ENCODE assay signal across 15 cellular contexts in the genomic region with DNA sequence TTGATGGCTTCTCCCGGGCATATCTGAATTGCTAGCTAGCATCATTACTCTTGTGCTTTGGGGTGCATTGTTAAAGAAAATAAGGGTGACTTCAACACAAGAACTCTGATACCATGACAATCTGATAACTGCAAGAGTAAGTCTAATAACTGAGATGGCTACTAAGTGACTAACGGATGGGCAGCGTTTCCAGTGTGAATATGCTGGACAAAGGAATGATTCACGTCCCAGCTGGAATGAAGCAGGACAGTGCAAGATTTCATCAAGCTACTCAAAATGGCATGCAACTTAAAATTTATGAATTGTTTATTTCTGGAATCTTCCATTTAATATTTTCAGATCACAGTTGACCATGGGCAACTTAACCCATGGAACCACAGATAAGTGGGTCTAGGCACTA. TPM values are rescaled to one million over a fixed set of nuclear protein-coding genes. Genes with fewer than 3 reads are reported as not detected.
DNase-seq lines count a peak whose midpoint lies in the region; ATAC-seq lines count a peak whose summit lies in the region.
"Had no signal": no experiment of that assay in that cellular context is flagged by ENCODE, and none has a peak within 500 bp of the region (broad histone marks: within the 10 kb centered on the region; RNA-seq: fewer than 3 reads in every experiment).

No MANE protein-coding gene starts in this region.

- no peaks in the 10 kb centered on the region for H3K9me3 Mint-ChIP-seq in T-helper 2 cell treated with Interferon-gamma antibody and Interleukin-4, amounts not matched to agents 5 μg/mL and 100 μg/mL, for 36 hours
- H3K9me3 Mint-ChIP-seq: activated CD4-positive, alpha-beta memory T cell treated with anti-CD3 and anti-CD28 coated beads for 36 hours; activated T-helper 2 cell treated with anti-CD3 and anti-CD28 coated beads, Interferon-gamma antibody, Interleukin-2, Interleukin-4, amounts not matched to agents 10 μg/mL and 5 μg/mL and 100 μg/mL, durations not matched to agents 14 hours and 24 hours and 36 hours; nephron had no signal

- H3K4me3 Mint-ChIP-seq in T-helper 2 cell treated with Interferon-gamma antibody and Interleukin-4, amounts not matched to agents 5 μg/mL and 100 μg/mL, for 36 hours = no peak overlapping the region
- H3K4me3 Mint-ChIP-seq: activated CD4-positive, alpha-beta memory T cell treated with anti-CD3 and anti-CD28 coated beads for 36 hours had no signal

- H3K27me3 ChIP-seq in adipocyte (replicated peaks; ENCODE audit: control insufficient read depth, insufficient read depth, low read length) = no peaks in the 10 kb centered on the region

- peak; percentile 60 for ATAC-seq in left ventricle myocardium superior
- ATAC-seq in HG02870 (IDR thresholded peaks at IDR 0.05; ENCODE audit: unreplicated experiment) = no peak
- ATAC-seq: Panc1 had no signal

- H3K27me3 Mint-ChIP-seq in T-helper 2 cell treated with Interferon-gamma antibody and Interleukin-4, amounts not matched to agents 5 μg/mL and 100 μg/mL, for 36 hours (ENCODE audit: low read depth) = peaks cover 32% of the 10 kb centered on the region

- peak overlapping the region; percentile 69 for H3K9ac ChIP-seq in adipocyte (ENCODE audit: low read length)

- H3K4me1 Mint-ChIP-seq in T-helper 2 cell treated with Interferon-gamma antibody and Interleukin-4, amounts not matched to agents 5 μg/mL and 100 μg/mL, for 36 hours (ENCODE audit: low read depth) = peaks cover 7% of the 10 kb centered on the region

- H3K9me3 ChIP-seq in adipocyte (ENCODE audit: control insufficient read depth, low read length) = no peaks in the 10 kb centered on the region

- no peaks in the 10 kb centered on the region for H3K36me3 Mint-ChIP-seq in T-helper 2 cell treated with Interferon-gamma antibody and Interleukin-4, amounts not matched to agents 5 μg/mL and 100 μg/mL, for 36 hours (ENCODE audit: low read depth)
- H3K36me3 Mint-ChIP-seq: activated CD4-positive, alpha-beta memory T cell treated with anti-CD3 and anti-CD28 coated beads for 36 hours had no signal

- peaks cover 19% of the 10 kb centered on the region for H3K4me1 ChIP-seq in adipocyte (ENCODE audit: control insufficient read depth, insufficient read depth, low read length)

- peak overlapping the region; percentile 64 for H3K4me3 ChIP-seq in adipocyte (ENCODE audit: low read length)
- H3K4me3 ChIP-seq: skin epidermis had no signal

- DNase-seq in left ventricle myocardium superior (no peak), cardiac septum (ENCODE audit: low spot score) (no peak), adipocyte (ENCODE audit: low read depth) (peak; percentile 50), inferior parietal cortex (ENCODE audit: extremely low spot score) (peak; percentile 27), UCSD-AML1 (lab: John Stamatoyannopoulos, UW; ENCODE audit: unreplicated experiment) (no peak), LoVo (ENCODE audit: low spot score) (no peak)
- no peak for DNase-seq in T-helper 2 cell treated with Interferon-gamma antibody and Interleukin-4, amounts not matched to agents 5 μg/mL and 100 μg/mL, for 36 hours (ENCODE audit: low spot score)
- DNase-seq: activated CD4-positive, alpha-beta memory T cell treated with anti-CD3 and anti-CD28 coated beads for 36 hours; NCI-H1436; NCI-H446 treated with DMSO at 0.1 percent for 48 hours had no signal

- intact Hi-C loops in left ventricle myocardium superior (cut with micrococcal nuclease) (no loop called here), cardiac septum (cut with DNase I) (no loop called here)

- H3K36me3 ChIP-seq in adipocyte (ENCODE audit: control insufficient read depth, insufficient read depth, low read length, severe bottlenecking) = peaks cover 9% of the 10 kb centered on the region

- no peak overlapping the region for H3K27ac Mint-ChIP-seq in T-helper 2 cell treated with Interferon-gamma antibody and Interleukin-4, amounts not matched to agents 5 μg/mL and 100 μg/mL, for 36 hours
- H3K27ac Mint-ChIP-seq: activated CD4-positive, alpha-beta memory T cell treated with anti-CD3 and anti-CD28 coated beads for 36 hours; activated T-helper 2 cell treated with anti-CD3 and anti-CD28 coated beads, Interferon-gamma antibody, Interleukin-2, Interleukin-4, amounts not matched to agents 10 μg/mL and 5 μg/mL and 100 μg/mL, durations not matched to agents 14 hours and 24 hours and 36 hours had no signal

RNA-seq across cellular contexts. Expression of a gene that starts 31.7 kb away (rescaled TPM):
- total RNA-seq in left ventricle myocardium superior = 3.5 TPM
- 1.6 TPM for total RNA-seq in cardiac septum
- total RNA-seq: activated CD4-positive, alpha-beta memory T cell treated with anti-CD3 and anti-CD28 coated beads for 36 hours; activated T-helper 2 cell treated with anti-CD3 and anti-CD28 coated beads, Interferon-gamma antibody, Interleukin-2, Interleukin-4, amounts not matched to agents 10 μg/mL and 5 μg/mL and 100 μg/mL, durations not matched to agents 14 hours and 24 hours and 36 hours had no signal

Comparison
In these comparisons a context has a peak if more than half of its experiments do, and no peak if none do; other contexts are left out.
1. DNase-seq: peak in adipocyte (single experiment) and inferior parietal cortex (single experiment); none in left ventricle myocardium superior (single experiment), cardiac septum (single experiment), UCSD-AML1 (single experiment), T-helper 2 cell treated with Interferon-gamma antibody and Interleukin-4, amounts not matched to agents 5 μg/mL and 100 μg/mL, for 36 hours (single experiment) and LoVo (single experiment).